Comparison of ENCODE assay signal across 21 cellular contexts in genomic region chr7:68904635-68905034, GRCh38.
DNase-seq lines count a peak whose midpoint lies in the region; ATAC-seq, FAIRE-seq and TF ChIP-seq lines count a peak whose summit lies in the region.
"Had no signal": no experiment of that assay in that cellular context is flagged by ENCODE, and none has a peak within 500 bp of the region (broad histone marks: within the 10 kb centered on the region; RNA-seq: fewer than 3 reads in every experiment).

No MANE protein-coding gene starts in this region.

- peak; percentile 22 for DNase-seq in AG08395 (ENCODE audit: low spot score)
- peak; percentile 60 for DNase-seq in astrocyte (ENCODE audit: low read depth)
- no peak for DNase-seq in activated CD4-positive, CD25-positive, alpha-beta regulatory T cell (lab: John Stamatoyannopoulos, UW)
- DNase-seq in neuronal stem cell (ENCODE audit: low spot score), result no peak
- DNase-seq in GM10266 (ENCODE audit: extremely low spot score), result no peak
- no peak for DNase-seq in activated CD8-positive, alpha-beta T cell treated with anti-CD3 and anti-CD28 coated beads for 36 hours
- DNase-seq: AML-193; Caco-2; CD8-positive, alpha-beta memory T cell; DMS79; EL; GOT3; H9 had no signal

- H3K14ac ChIP-seq in neuronal stem cell (ENCODE audit: low read length), result no peak overlapping the region

- H2BK15ac ChIP-seq in neuronal stem cell (ENCODE audit: low read length), result no peak overlapping the region

- H3K9ac ChIP-seq in astrocyte (ENCODE audit: low read length) (no peak overlapping the region), neuronal stem cell (ENCODE audit: low read depth, low read length, poor library complexity) (no peak overlapping the region)
- H3K9ac ChIP-seq: BLaER1, KMS-11 had no signal

- H3K4ac ChIP-seq in neuronal stem cell (ENCODE audit: low read length), result no peak overlapping the region

- H2AFZ ChIP-seq in astrocyte (ENCODE audit: low read depth, low read length) (no peak overlapping the region), neuronal stem cell (ENCODE audit: low read length) (no peak overlapping the region)

- no peaks in the 10 kb centered on the region for H3K4me1 Mint-ChIP-seq in astrocyte (ENCODE audit: low read depth, unreplicated experiment)
- no peaks in the 10 kb centered on the region for H3K4me1 Mint-ChIP-seq in activated CD8-positive, alpha-beta T cell treated with anti-CD3 and anti-CD28 coated beads for 36 hours (ENCODE audit: low read depth)
- H3K4me1 Mint-ChIP-seq: CD8-positive, alpha-beta memory T cell had no signal

- H3K9me3 ChIP-seq in astrocyte (ENCODE audit: insufficient read depth, low read depth, low read length), result no peaks in the 10 kb centered on the region
- H3K9me3 ChIP-seq in iPS-18c (ENCODE audit: control insufficient read depth, insufficient read depth, low read length), result peaks cover 16% of the 10 kb centered on the region
- H3K9me3 ChIP-seq in neuronal stem cell (replicated peaks in 1 of 2; ENCODE audit: control insufficient read depth in 2 of 2, insufficient read depth in 1 of 2, low read depth in 1 of 2, low read length in 2 of 2), result peaks cover 0 to 2% of the 10 kb centered on the region in 2 donors
- H3K9me3 ChIP-seq: Caco-2 had no signal

- CTCF ChIA-PET in activated CD8-positive, alpha-beta T cell treated with anti-CD3 and anti-CD28 coated beads for 36 hours (lab: Charles Lee), result no interaction called here

- H3K79me1 ChIP-seq in neuronal stem cell (ENCODE audit: low read depth, low read length), result no peaks in the 10 kb centered on the region

- H3K36me3 Mint-ChIP-seq in astrocyte (ENCODE audit: low read depth, unreplicated experiment), result no peaks in the 10 kb centered on the region
- H3K36me3 Mint-ChIP-seq in activated CD8-positive, alpha-beta T cell treated with anti-CD3 and anti-CD28 coated beads for 36 hours (ENCODE audit: low read depth), result no peaks in the 10 kb centered on the region
- H3K36me3 Mint-ChIP-seq: CD8-positive, alpha-beta memory T cell had no signal

- no peak overlapping the region for H3K27ac ChIP-seq in astrocyte (ENCODE audit: low read depth, low read length)
- H3K27ac ChIP-seq in neuronal stem cell (replicated peaks; ENCODE audit: low read length), result no peak overlapping the region
- H3K27ac ChIP-seq: BLaER1, KMS-11 had no signal

- H3K23ac ChIP-seq in neuronal stem cell (ENCODE audit: low read depth, low read length, poor library complexity), result no peak overlapping the region

- no peak overlapping the region for H2BK120ac ChIP-seq in neuronal stem cell (ENCODE audit: low read depth, low read length)

- no CpG with 5 or more reads among the region's 4 CpGs for WGBS in neuronal stem cell (ENCODE audit: extremely low coverage in 2 of 2, insufficient read length in 2 of 2, insufficient replicate concordance in 1 of 2), 2 donors

- FAIRE-seq in astrocyte (lab: Jason Lieb, UNC), result no peak
- FAIRE-seq: A204.1, G401.6, GM12892, HepG2, HTR-8/SVneo had no signal

- H3K18ac ChIP-seq in neuronal stem cell (ENCODE audit: low read length), result no peak overlapping the region

- H3K4me1 ChIP-seq in astrocyte (ENCODE audit: insufficient read depth, low read length), result no peaks in the 10 kb centered on the region
- no peaks in the 10 kb centered on the region for H3K4me1 ChIP-seq in neuronal stem cell (ENCODE audit: control insufficient read depth in 2 of 2, insufficient read depth in 1 of 2, low read depth in 1 of 2, low read length in 2 of 2)
- H3K4me1 ChIP-seq: BLaER1, Caco-2 had no signal

- no peaks in the 10 kb centered on the region for H3K79me2 ChIP-seq in astrocyte (ENCODE audit: insufficient read depth, low read length)

- H3K27me3 ChIP-seq in astrocyte (ENCODE audit: insufficient read depth, low read length), result no peaks in the 10 kb centered on the region
- H3K27me3 ChIP-seq in neuronal stem cell (ENCODE audit: control insufficient read depth in 3 of 3, insufficient read depth in 3 of 3, low read depth in 1 of 3, low read length in 3 of 3), result no peaks in the 10 kb centered on the region
- H3K27me3 ChIP-seq: BLaER1 had no signal

- ATAC-seq in activated CD8-positive, alpha-beta T cell treated with anti-CD3 and anti-CD28 coated beads for 36 hours, result no peak
- ATAC-seq: HepG2 had no signal

- no peak overlapping the region for H3K4me3 ChIP-seq in astrocyte (ENCODE audit: insufficient read depth, low read depth, low read length)
- H3K4me3 ChIP-seq in iPS-18c (ENCODE audit: insufficient read depth, low read depth, low read length), result 0 out of 2 replicates have a peak overlapping the region, but pooled peaks have one; percentile 15
- H3K4me3 ChIP-seq in neuronal stem cell (ENCODE audit: low read length in 2 of 2), result no peak overlapping the region
- H3K4me3 ChIP-seq: BLaER1 had no signal

- H4K20me1 ChIP-seq in astrocyte (ENCODE audit: insufficient read depth, low read length), result no peaks in the 10 kb centered on the region
- H4K20me1 ChIP-seq: BLaER1 had no signal

- no peak overlapping the region for H4K8ac ChIP-seq in neuronal stem cell (ENCODE audit: low read depth, low read length)

- no peak overlapping the region for H3K4me3 Mint-ChIP-seq in astrocyte (ENCODE audit: unreplicated experiment)
- H3K4me3 Mint-ChIP-seq in activated CD8-positive, alpha-beta T cell treated with anti-CD3 and anti-CD28 coated beads for 36 hours, result no peak overlapping the region
- H3K4me3 Mint-ChIP-seq: CD8-positive, alpha-beta memory T cell; H9 had no signal

- H3K27ac Mint-ChIP-seq in astrocyte (ENCODE audit: unreplicated experiment), result no peak overlapping the region
- H3K27ac Mint-ChIP-seq in activated CD8-positive, alpha-beta T cell treated with anti-CD3 and anti-CD28 coated beads for 36 hours, result no peak overlapping the region
- H3K27ac Mint-ChIP-seq: CD8-positive, alpha-beta memory T cell; H9 had no signal

- H4K91ac ChIP-seq in neuronal stem cell (ENCODE audit: low read depth, low read length, poor library complexity), result no peak overlapping the region

- TF ChIP-seq CTCF in astrocyte (IDR thresholded peaks at IDR 0.05; ENCODE audit: insufficient read depth, low read depth, low read length) (no peak), GM10266 (IDR thresholded peaks at IDR 0.05; ENCODE audit: control insufficient read depth, insufficient read depth, low read depth, missing control alignments) (no peak)
- no peak for TF ChIP-seq CTCF in activated CD8-positive, alpha-beta T cell treated with anti-CD3 and anti-CD28 coated beads for 36 hours (IDR thresholded peaks at IDR 0.05)

- intact Hi-C loops in activated CD8-positive, alpha-beta T cell treated with anti-CD3 and anti-CD28 coated beads for 36 hours (cut with micrococcal nuclease), result no loop called here

- H3K9me3 Mint-ChIP-seq in astrocyte (ENCODE audit: unreplicated experiment), result peaks cover 9% of the 10 kb centered on the region
- H3K9me3 Mint-ChIP-seq in activated CD8-positive, alpha-beta T cell treated with anti-CD3 and anti-CD28 coated beads for 36 hours, result peaks cover 15% of the 10 kb centered on the region

- H3K36me3 ChIP-seq in astrocyte (ENCODE audit: insufficient read depth, low read length) (no peaks in the 10 kb centered on the region), neuronal stem cell (replicated peaks in 1 of 2; ENCODE audit: control insufficient read depth in 2 of 2, insufficient read depth in 2 of 2, low read length in 2 of 2) (no peaks in the 10 kb centered on the region)
- H3K36me3 ChIP-seq: BLaER1 had no signal

- no peak overlapping the region for H2BK5ac ChIP-seq in neuronal stem cell (ENCODE audit: low read length)

- H2AK5ac ChIP-seq in neuronal stem cell (ENCODE audit: low read depth, low read length), result no peak overlapping the region

- H3K27me3 Mint-ChIP-seq in astrocyte (ENCODE audit: low read depth, unreplicated experiment), result no peaks in the 10 kb centered on the region
- H3K27me3 Mint-ChIP-seq in activated CD8-positive, alpha-beta T cell treated with anti-CD3 and anti-CD28 coated beads for 36 hours, result no peaks in the 10 kb centered on the region

- no peak overlapping the region for H2BK12ac ChIP-seq in neuronal stem cell (ENCODE audit: low read length)

- no peak overlapping the region for H3K4me2 ChIP-seq in astrocyte (ENCODE audit: low read length)
- H3K4me2 ChIP-seq in neuronal stem cell (ENCODE audit: insufficient read depth, low read length, poor library complexity, severe bottlenecking), result no peak overlapping the region
- H3K4me2 ChIP-seq: BLaER1, KMS-11 had no signal

- POLR2A ChIA-PET in activated CD8-positive, alpha-beta T cell treated with anti-CD3 and anti-CD28 coated beads for 36 hours (lab: Charles Lee), result no interaction called here

Comparison
In these comparisons a context has a peak if more than half of its experiments do, and no peak if none do; other contexts are left out.
1. DNase-seq: peak in AG08395 (single experiment) and astrocyte (single experiment); none in activated CD4-positive, CD25-positive, alpha-beta regulatory T cell (0 of 4), neuronal stem cell (single experiment), GM10266 (single experiment) and activated CD8-positive, alpha-beta T cell treated with anti-CD3 and anti-CD28 coated beads for 36 hours (single experiment).